24 cellular contexts compared by ENCODE assay signal in genomic region chr1:208445710-208446702, GRCh38.
DNase-seq lines count a peak whose midpoint lies in the region; ATAC-seq and TF ChIP-seq lines count a peak whose summit lies in the region.
"Had no signal": no experiment of that assay in that cellular context is flagged by ENCODE, and none has a peak within 500 bp of the region (broad histone marks: within the 10 kb centered on the region; RNA-seq: fewer than 3 reads in every experiment).

No MANE protein-coding gene starts in this region.

- DNase-seq in activated naive CD8-positive, alpha-beta T cell treated with anti-CD3 and anti-CD28 coated beads, Interleukin-2, amount 10 ng/mL, durations not matched to agents 7 days and 5 days: no peak
- DNase-seq in activated naive CD8-positive, alpha-beta T cell treated with anti-CD3 and anti-CD28 coated beads, Interleukin-2, amount 50 U/mL, for 24 hours: no peak
- peak; percentile 12 for DNase-seq in amniotic epithelial cell (ENCODE audit: low read depth)
- DNase-seq in kidney tubule cell (ENCODE audit: low spot score): peak; percentile 38
- DNase-seq in smooth muscle cell (lab: John Stamatoyannopoulos, UW; ENCODE audit: unreplicated experiment): no peak
- DNase-seq in NCI-H510A treated with DMSO at 0.1 percent for 48 hours (lab: John Stamatoyannopoulos, UW): no peak
- DNase-seq: 8988T; activated CD4-positive, alpha-beta T cell treated with anti-CD3 and anti-CD28 coated beads for 36 hours; activated CD8-positive, alpha-beta memory T cell treated with anti-CD3 and anti-CD28 coated beads, Interleukin-2, amount 50 U/mL, for 4 hours; activated effector memory CD4-positive, alpha-beta T cell treated with anti-CD3 and anti-CD28 coated beads, Interleukin-2, amount 50 U/mL, for 16 hours; amygdala; effector memory CD4-positive, alpha-beta T cell; kidney; mesenchymal stem cell; NCI-H2029; NCI-H524; Right ventricle myocardium superior; stimulated activated naive CD4-positive, alpha-beta T cell treated with Interleukin-2 at 50 U/mL for 16 hours; T-helper 17 cell; tibial artery had no signal

- peaks cover 5% of the 10 kb centered on the region for H3K9me3 Mint-ChIP-seq in activated naive CD8-positive, alpha-beta T cell treated with anti-CD3 and anti-CD28 coated beads, Interleukin-2, amount 10 ng/mL, durations not matched to agents 7 days and 5 days
- peaks cover 25% of the 10 kb centered on the region for H3K9me3 Mint-ChIP-seq in activated naive CD8-positive, alpha-beta T cell treated with anti-CD3 and anti-CD28 coated beads, Interleukin-2, amount 50 U/mL, for 24 hours

- H3K4me2 ChIP-seq in smooth muscle cell: peak overlapping the region; percentile 0

- peak overlapping the region; percentile 3 for H2AFZ ChIP-seq in smooth muscle cell (ENCODE audit: low read depth)

- no peaks in the 10 kb centered on the region for H3K36me3 Mint-ChIP-seq in activated naive CD8-positive, alpha-beta T cell treated with anti-CD3 and anti-CD28 coated beads, Interleukin-2, amount 10 ng/mL, durations not matched to agents 7 days and 5 days
- no peaks in the 10 kb centered on the region for H3K36me3 Mint-ChIP-seq in activated naive CD8-positive, alpha-beta T cell treated with anti-CD3 and anti-CD28 coated beads, Interleukin-2, amount 50 U/mL, for 24 hours (ENCODE audit: low read depth)

- H4K20me1 ChIP-seq in smooth muscle cell (ENCODE audit: low read depth): no peaks in the 10 kb centered on the region

- POLR2A ChIA-PET in activated naive CD8-positive, alpha-beta T cell treated with anti-CD3 and anti-CD28 coated beads, Interleukin-2, amount 10 ng/mL, durations not matched to agents 7 days and 5 days (lab: Charles Lee): no interaction called here

- H3K4me3 ChIP-seq in smooth muscle cell: no peak overlapping the region
- H3K4me3 ChIP-seq: right atrium auricular region, tibial artery had no signal

- H3K4me1 Mint-ChIP-seq in activated naive CD8-positive, alpha-beta T cell treated with anti-CD3 and anti-CD28 coated beads, Interleukin-2, amount 10 ng/mL, durations not matched to agents 7 days and 5 days: no peaks in the 10 kb centered on the region
- H3K4me1 Mint-ChIP-seq in activated naive CD8-positive, alpha-beta T cell treated with anti-CD3 and anti-CD28 coated beads, Interleukin-2, amount 50 U/mL, for 24 hours: no peaks in the 10 kb centered on the region
- H3K4me1 Mint-ChIP-seq: activated CD4-positive, alpha-beta T cell treated with anti-CD3 and anti-CD28 coated beads for 36 hours; central memory CD8-positive, alpha-beta T cell; T-helper 17 cell had no signal

- ATAC-seq in activated naive CD8-positive, alpha-beta T cell treated with anti-CD3 and anti-CD28 coated beads, Interleukin-2, amount 10 ng/mL, durations not matched to agents 7 days and 5 days (ENCODE audit: low read depth): no peak
- no peak for ATAC-seq in activated naive CD8-positive, alpha-beta T cell treated with anti-CD3 and anti-CD28 coated beads, Interleukin-2, amount 50 U/mL, for 24 hours
- ATAC-seq in GM18519 (IDR thresholded peaks at IDR 0.05; ENCODE audit: low FRiP score, unreplicated experiment): no peak
- ATAC-seq in HG03025 (IDR thresholded peaks at IDR 0.05; ENCODE audit: low FRiP score, unreplicated experiment): no peak
- ATAC-seq: activated CD4-positive, alpha-beta T cell treated with anti-CD3 and anti-CD28 coated beads for 36 hours; T-helper 17 cell had no signal

- H3K4me1 ChIP-seq in smooth muscle cell (ENCODE audit: low read depth): no peaks in the 10 kb centered on the region
- H3K4me1 ChIP-seq: right atrium auricular region, tibial artery had no signal

- H3K27ac ChIP-seq in smooth muscle cell (ENCODE audit: low read depth): peak overlapping the region; percentile 22
- H3K27ac ChIP-seq: right atrium auricular region, tibial artery had no signal

- no peak overlapping the region for H3K4me3 Mint-ChIP-seq in activated naive CD8-positive, alpha-beta T cell treated with anti-CD3 and anti-CD28 coated beads, Interleukin-2, amount 10 ng/mL, durations not matched to agents 7 days and 5 days
- H3K4me3 Mint-ChIP-seq in activated naive CD8-positive, alpha-beta T cell treated with anti-CD3 and anti-CD28 coated beads, Interleukin-2, amount 50 U/mL, for 24 hours: no peak overlapping the region
- H3K4me3 Mint-ChIP-seq: activated CD4-positive, alpha-beta T cell treated with anti-CD3 and anti-CD28 coated beads for 36 hours; central memory CD8-positive, alpha-beta T cell; T-helper 17 cell had no signal

- peaks cover 4% of the 10 kb centered on the region for H3K36me3 ChIP-seq in smooth muscle cell (ENCODE audit: low read depth)
- H3K36me3 ChIP-seq: right atrium auricular region, tibial artery had no signal

- no peaks in the 10 kb centered on the region for H3K79me2 ChIP-seq in smooth muscle cell (ENCODE audit: low read depth)

- peaks cover 5% of the 10 kb centered on the region for H3K27me3 Mint-ChIP-seq in activated naive CD8-positive, alpha-beta T cell treated with anti-CD3 and anti-CD28 coated beads, Interleukin-2, amount 10 ng/mL, durations not matched to agents 7 days and 5 days
- peaks cover 7% of the 10 kb centered on the region for H3K27me3 Mint-ChIP-seq in activated naive CD8-positive, alpha-beta T cell treated with anti-CD3 and anti-CD28 coated beads, Interleukin-2, amount 50 U/mL, for 24 hours

- TF ChIP-seq CTCF in smooth muscle cell (IDR thresholded peaks at IDR 0.05; ENCODE audit: borderline replicate concordance, insufficient read depth, poor library complexity, severe bottlenecking): no peak

- H3K27ac Mint-ChIP-seq in activated naive CD8-positive, alpha-beta T cell treated with anti-CD3 and anti-CD28 coated beads, Interleukin-2, amount 10 ng/mL, durations not matched to agents 7 days and 5 days: peak overlapping the region; percentile 28
- no peak overlapping the region for H3K27ac Mint-ChIP-seq in activated naive CD8-positive, alpha-beta T cell treated with anti-CD3 and anti-CD28 coated beads, Interleukin-2, amount 50 U/mL, for 24 hours
- H3K27ac Mint-ChIP-seq: activated CD4-positive, alpha-beta T cell treated with anti-CD3 and anti-CD28 coated beads for 36 hours; T-helper 17 cell had no signal

- 66% methylated on average over 14 of the region's 14 CpGs for WGBS in smooth muscle cell (ENCODE audit: low lambda C conversion rate)

- peaks cover 5% of the 10 kb centered on the region for H3K9me3 ChIP-seq in smooth muscle cell (replicated peaks; ENCODE audit: low read depth)

- no peak overlapping the region for H3K9ac ChIP-seq in smooth muscle cell (ENCODE audit: low read depth)

- no peaks in the 10 kb centered on the region for H3K27me3 ChIP-seq in smooth muscle cell (ENCODE audit: low read depth)
- H3K27me3 ChIP-seq: right atrium auricular region had no signal

- no peaks in the 10 kb centered on the region for H3F3A ChIP-seq in smooth muscle cell (ENCODE audit: low read depth)

Comparison
In these comparisons a context has a peak if more than half of its experiments do, and no peak if none do; other contexts are left out.
1. DNase-seq: peak in amniotic epithelial cell (single experiment) and kidney tubule cell (single experiment); none in activated naive CD8-positive, alpha-beta T cell treated with anti-CD3 and anti-CD28 coated beads, Interleukin-2, amount 10 ng/mL, durations not matched to agents 7 days and 5 days (single experiment), activated naive CD8-positive, alpha-beta T cell treated with anti-CD3 and anti-CD28 coated beads, Interleukin-2, amount 50 U/mL, for 24 hours (single experiment), smooth muscle cell (single experiment) and NCI-H510A treated with DMSO at 0.1 percent for 48 hours (single experiment).